In genomic region chr11:10456519-10456918, GRCh38 we compare ENCODE assay signal across 8 cellular contexts. TPM values are rescaled to one million over a fixed set of nuclear protein-coding genes. Genes with fewer than 3 reads are reported as not detected.
DNase-seq lines count a peak whose midpoint lies in the region; ATAC-seq and TF ChIP-seq lines count a peak whose summit lies in the region.

No MANE protein-coding gene starts in this region.

- H3K79me2 ChIP-seq in GM23248 (ENCODE audit: insufficient read depth) (no peaks in the 10 kb centered on the region; the same call in 1 of the 2 replicates), osteoblast (ENCODE audit: insufficient read depth, low read length) (peaks cover 16% of the 10 kb centered on the region)

- peaks cover 81% of the 10 kb centered on the region for H3K4me1 Mint-ChIP-seq in dendritic cell treated with granulocyte-macrophage colony-stimulating factor and Interleukin-4, amounts not matched to agents 40 ng/mL and 50 ng/mL, for 4 days (ENCODE audit: low read depth)

- H3F3A ChIP-seq in GM23248 (ENCODE audit: insufficient read depth) = peaks cover 13% of the 10 kb centered on the region; the same call in 1 of the 2 replicates

- H3K9ac ChIP-seq in GM23248 = peak overlapping the region; percentile 2; the same call in 1 of the 2 replicates

- H3K4me3 ChIP-seq in GM23248 = peak overlapping the region; percentile 40; the same call in 1 of the 2 replicates
- H3K4me3 ChIP-seq in osteoblast (ENCODE audit: insufficient read depth, low read length) = peak overlapping the region; percentile 54

- TF ChIP-seq CTCF in osteoblast (IDR thresholded peaks at IDR 0.05; ENCODE audit: extremely low read depth, low read depth, low read length) = no peak

- in situ Hi-C loops in GM23248 (cut with MboI) = no loop called here

- peak overlapping the region; percentile 89 for H3K4me3 Mint-ChIP-seq in dendritic cell treated with granulocyte-macrophage colony-stimulating factor and Interleukin-4, amounts not matched to agents 40 ng/mL and 50 ng/mL, for 4 days

- DNase-seq in GM23248 (peak; percentile 23), NCI-H524 (lab: John Stamatoyannopoulos, UW) (peak; percentile 76 to 93), osteoblast (ENCODE audit: insufficient read length, low spot score, missing footprints) (no peak), DMS114 treated with DMSO at 0.1 percent for 48 hours (lab: John Stamatoyannopoulos, UW; ENCODE audit: unreplicated experiment) (no peak), 8988T (no peak)

- no peaks in the 10 kb centered on the region for H3K9me2 ChIP-seq in GM23248 (ENCODE audit: insufficient read depth)

- no peaks in the 10 kb centered on the region for H3K27me3 ChIP-seq in GM23248 (replicated peaks; ENCODE audit: insufficient read depth)
- no peaks in the 10 kb centered on the region for H3K27me3 ChIP-seq in osteoblast (ENCODE audit: insufficient read depth, low read length)

- H3K36me3 Mint-ChIP-seq in dendritic cell treated with granulocyte-macrophage colony-stimulating factor and Interleukin-4, amounts not matched to agents 40 ng/mL and 50 ng/mL, for 4 days (ENCODE audit: low read depth) = peaks cover 19% of the 10 kb centered on the region

- intact Hi-C loops in dendritic cell treated with granulocyte-macrophage colony-stimulating factor and Interleukin-4, amounts not matched to agents 40 ng/mL and 50 ng/mL, for 4 days (cut with micrococcal nuclease) = loop anchor here (5.0 kb wide), 1 partner anchor 46 kb away; no protein-coding TSS in a partner anchor

- H3K9me3 ChIP-seq in GM23248 (ENCODE audit: low read depth) (no peaks in the 10 kb centered on the region), osteoblast (ENCODE audit: low read depth, low read length) (no peaks in the 10 kb centered on the region)

- H3K27me3 Mint-ChIP-seq in dendritic cell treated with granulocyte-macrophage colony-stimulating factor and Interleukin-4, amounts not matched to agents 40 ng/mL and 50 ng/mL, for 4 days = no peaks in the 10 kb centered on the region

- H2AFZ ChIP-seq in GM23248 = peak overlapping the region; percentile 67
- peak overlapping the region; percentile 79 for H2AFZ ChIP-seq in osteoblast (ENCODE audit: low read length)

- peak overlapping the region; percentile 84 for H3K27ac ChIP-seq in GM23248
- H3K27ac ChIP-seq in osteoblast (ENCODE audit: low read depth, low read length) = peak overlapping the region; percentile 93

- H3K9me3 Mint-ChIP-seq in dendritic cell treated with granulocyte-macrophage colony-stimulating factor and Interleukin-4, amounts not matched to agents 40 ng/mL and 50 ng/mL, for 4 days = no peaks in the 10 kb centered on the region

- no peak for ATAC-seq in HG02884 (IDR thresholded peaks at IDR 0.05; ENCODE audit: unreplicated experiment)
- ATAC-seq in HG02973 (IDR thresholded peaks at IDR 0.05; ENCODE audit: unreplicated experiment) = no peak

- peak overlapping the region; percentile 89 for H3K27ac Mint-ChIP-seq in dendritic cell treated with granulocyte-macrophage colony-stimulating factor and Interleukin-4, amounts not matched to agents 40 ng/mL and 50 ng/mL, for 4 days

- peaks cover 19% of the 10 kb centered on the region for H3K4me1 ChIP-seq in GM23248 (ENCODE audit: insufficient read depth)
- H3K4me1 ChIP-seq in osteoblast (ENCODE audit: insufficient read depth, low read length) = peaks cover 23% of the 10 kb centered on the region

- WGBS in GM23248 (ENCODE audit: low coverage in 1 of 2, low lambda C conversion rate in 2 of 2, missing lambda C conversion rate in 2 of 2), 2 experiments = 76 to 85% methylated on average over 3 of the region's 3 CpGs

- H3K36me3 ChIP-seq in GM23248 (ENCODE audit: low read depth) (no peaks in the 10 kb centered on the region), osteoblast (ENCODE audit: insufficient read depth, low read length) (no peaks in the 10 kb centered on the region)

- no peaks in the 10 kb centered on the region for H4K20me1 ChIP-seq in GM23248 (ENCODE audit: insufficient read depth)
- H4K20me1 ChIP-seq in osteoblast (ENCODE audit: insufficient read depth, low read length) = peaks cover 6% of the 10 kb centered on the region

- H3K4me2 ChIP-seq in GM23248 (ENCODE audit: unreplicated experiment) (peak overlapping the region; percentile 33), osteoblast (ENCODE audit: insufficient read depth, low read length) (peak overlapping the region; percentile 84)

RNA-seq across cellular contexts. Expression of gene AMPD3, which starts 1.5 kb away (rescaled TPM):
- total RNA-seq in GM23248 (2014; rRNA removed; shearing (Covaris generic)) = 4.9 and 6.4 TPM in 2 replicates
- polyA plus RNA-seq in GM23248 (2016; fragmentation: Nextera tagmentation; extraction: Ambion mirVana) = 3.3 and 3.6 TPM in 2 replicates
- 3.6 and 5.6 TPM in 2 replicates for total RNA-seq in osteoblast

Comparison
In these comparisons a context has a peak if more than half of its experiments do, and no peak if none do; other contexts are left out.
1. DNase-seq: peak in GM23248 (single experiment) and NCI-H524 (2 of 2); none in osteoblast (single experiment), DMS114 treated with DMSO at 0.1 percent for 48 hours (single experiment) and 8988T (single experiment).